13 cellular contexts compared by ENCODE assay signal in the genomic region with DNA sequence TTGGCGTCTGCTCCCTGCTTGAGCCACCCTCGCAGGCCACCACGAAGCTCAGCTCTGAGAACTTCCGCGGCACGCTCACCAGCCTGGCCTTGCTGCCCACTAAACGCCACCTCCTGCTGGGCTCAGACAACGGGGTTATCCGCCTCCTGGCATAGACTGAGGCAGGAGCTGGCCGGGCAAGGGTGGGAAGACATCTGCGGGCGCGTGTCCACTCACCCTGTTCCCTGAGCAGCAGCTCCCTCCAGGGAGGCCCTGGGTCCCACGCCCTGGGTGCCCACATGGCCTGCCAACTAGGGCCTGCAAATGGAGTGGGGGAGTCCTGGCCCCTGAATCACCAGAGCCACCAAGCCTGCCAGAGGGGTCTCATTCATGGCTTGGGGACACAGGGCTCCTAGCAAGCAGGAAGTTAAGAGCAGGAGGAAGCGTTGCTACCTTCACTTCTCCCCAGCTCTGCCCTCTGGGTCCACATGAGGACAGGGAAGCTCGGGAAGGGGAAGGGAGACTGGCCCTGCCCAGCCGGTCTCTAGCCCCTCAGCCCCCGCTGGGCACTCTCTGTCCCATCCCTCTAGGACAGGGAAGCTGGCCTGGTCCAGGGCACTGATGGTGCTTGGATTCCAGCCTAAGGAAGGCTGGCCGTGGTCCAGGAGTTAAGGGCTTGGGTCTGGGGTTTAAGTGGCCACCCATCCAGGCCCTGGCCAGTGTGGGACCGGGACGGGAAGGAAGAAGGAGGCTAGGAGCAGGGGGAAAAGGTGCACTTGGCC. TPM values are rescaled to one million over a fixed set of nuclear protein-coding genes. Genes with fewer than 3 reads are reported as not detected.
DNase-seq lines count a peak whose midpoint lies in the region; ATAC-seq and TF ChIP-seq lines count a peak whose summit lies in the region.
"Had no signal": no experiment of that assay in that cellular context is flagged by ENCODE, and none has a peak within 500 bp of the region (broad histone marks: within the 10 kb centered on the region; RNA-seq: fewer than 3 reads in every experiment).

No MANE protein-coding gene starts in this region.

- H3K4me3 ChIP-seq in RWPE2 (ENCODE audit: severe bottlenecking) = no peak overlapping the region
- H3K4me3 ChIP-seq in heart right ventricle = no peak overlapping the region
- H3K4me3 ChIP-seq in spleen = no peak overlapping the region
- H3K4me3 ChIP-seq: esophagus muscularis mucosa had no signal

- no peak overlapping the region for H3K27ac ChIP-seq in RWPE2 (ENCODE audit: poor library complexity, severe bottlenecking)
- H3K27ac ChIP-seq in heart right ventricle = peak overlapping the region in 3 of 10 donors; percentile 29 to 39 (median 31)
- peak overlapping the region; percentile 0 to 80 (median 67) for H3K27ac ChIP-seq in spleen
- H3K27ac ChIP-seq: esophagus muscularis mucosa had no signal

- DNase-seq in RWPE2 (ENCODE audit: low spot score) = peak; percentile 50
- no peak for DNase-seq in heart right ventricle
- DNase-seq in spleen = no peak
- no peak for DNase-seq in HCEC 1CT
- DNase-seq: activated CD4-positive, CD25-positive, alpha-beta regulatory T cell treated with anti-CD3 and anti-CD28 coated beads, Interleukin-2, amount 50 U/mL, for 72 hours; C1 segment of cervical spinal cord; NCI-H1694; NCI-H524; nephron progenitor cell; stimulated activated naive CD4-positive, alpha-beta T cell; T-cell had no signal

- intact Hi-C loops in heart right ventricle (cut with DNase I) (loop anchor here in 1 of 10 donors (10.0 kb wide), 1 partner anchor 127 kb away; no protein-coding TSS in a partner anchor), spleen (cut with DNase I; ENCODE audit: low total_unique reads) (no loop called here)

- no peak for TF ChIP-seq POLR2A in spleen (IDR thresholded peaks at IDR 0.05)

- H3K36me3 ChIP-seq in RWPE2 (ENCODE audit: low read depth) = no peaks in the 10 kb centered on the region
- H3K36me3 ChIP-seq in heart right ventricle = peaks cover 0 to 55% (median 10%) of the 10 kb centered on the region in 9 donors
- H3K36me3 ChIP-seq in spleen = peaks cover 2 to 59% (median 25%) of the 10 kb centered on the region in 6 donors

- no peaks in the 10 kb centered on the region for H3K9me3 ChIP-seq in RWPE2 (ENCODE audit: severe bottlenecking)
- no peaks in the 10 kb centered on the region for H3K9me3 ChIP-seq in heart right ventricle
- H3K9me3 ChIP-seq in spleen = no peaks in the 10 kb centered on the region
- H3K9me3 ChIP-seq: esophagus muscularis mucosa had no signal

- peaks cover 3% of the 10 kb centered on the region for H3K4me1 ChIP-seq in RWPE2 (ENCODE audit: insufficient read depth, poor library complexity, severe bottlenecking)
- H3K4me1 ChIP-seq in heart right ventricle = peaks cover 9 to 27% (median 19%) of the 10 kb centered on the region in 9 donors
- peaks cover 14 to 59% (median 49%) of the 10 kb centered on the region in 6 donors for H3K4me1 ChIP-seq in spleen

- 84 to 85% methylated on average over 21 of the region's 21 CpGs for WGBS in heart right ventricle, 2 donors
- WGBS in spleen, 5 donors = 82 to 94% (median 86%) methylated on average over 19 to 21 of the region's 21 CpGs

- TF ChIP-seq CTCF in RWPE2 (IDR thresholded peaks at IDR 0.05; ENCODE audit: poor library complexity, severe bottlenecking) = no peak
- TF ChIP-seq CTCF in heart right ventricle (IDR thresholded peaks at IDR 0.05) = no peak
- TF ChIP-seq CTCF in spleen (IDR thresholded peaks at IDR 0.05 in 8 of 11, conservative IDR thresholded peaks at IDR 0.05 in 3 of 11) = no peak

- ATAC-seq in RWPE2 (ENCODE audit: low read depth) (no peak), heart right ventricle (peak in 6 of 8 donors; percentile 13 to 73 (median 34)), HG03571 (IDR thresholded peaks at IDR 0.05; ENCODE audit: unreplicated experiment) (no peak)

- H3K27me3 ChIP-seq in RWPE2 (ENCODE audit: insufficient read depth, poor library complexity, severe bottlenecking) (no peaks in the 10 kb centered on the region), heart right ventricle (no peaks in the 10 kb centered on the region), spleen (replicated peaks in 1 of 7) (no peaks in the 10 kb centered on the region)
- H3K27me3 ChIP-seq: esophagus muscularis mucosa had no signal

RNA-seq across cellular contexts. Expression of a gene that starts 5.0 kb away (rescaled TPM):
- total RNA-seq in heart right ventricle (1 to 10 TPM in 3 of 10 donors, under 1 TPM in 5, not detected in 2; 0.18 to 1.3 (median 0.41) TPM), spleen (1 to 10 TPM; 1.6 to 7.9 (median 5.0) TPM)
- polyA plus RNA-seq in heart right ventricle (1 to 10 TPM; 2.0 to 2.8 TPM), spleen (1 to 10 TPM; 3.5 to 7.0 (median 4.9) TPM)

RNA-seq across cellular contexts. Expression of a gene that starts 13.2 kb away (rescaled TPM):
- 10 to 100 TPM in 4 of 10 donors, 1 to 10 TPM in 6; 7.7 to 16.9 (median 9.2) TPM for total RNA-seq in heart right ventricle
- polyA plus RNA-seq in heart right ventricle = 10 to 100 TPM in 1 of 2 donors, 1 to 10 TPM in 1; 8.5 to 14.9 TPM
- total RNA-seq in spleen = 10 to 100 TPM; 38.2 to 74.7 (median 54.7) TPM
- polyA plus RNA-seq in spleen = 10 to 100 TPM; 16.2 to 41.3 (median 29.3) TPM

RNA-seq across cellular contexts. Expression of a gene that starts 24.1 kb away (rescaled TPM):
- total RNA-seq in heart right ventricle = 100 to 1,000 TPM in 4 of 10 donors, 10 to 100 TPM in 6; 26.2 to 185 (median 89.1) TPM
- 100 to 1,000 TPM; 181 to 247 TPM for polyA plus RNA-seq in heart right ventricle
- 100 to 1,000 TPM in 5 of 7 donors, 10 to 100 TPM in 2; 79.8 to 361 (median 192) TPM for total RNA-seq in spleen
- polyA plus RNA-seq in spleen = 100 to 1,000 TPM in 1 of 3 donors, 10 to 100 TPM in 2; 53.5 to 132 (median 99.5) TPM

RNA-seq across cellular contexts. Expression of a gene that starts 27.5 kb away (rescaled TPM):
- total RNA-seq in heart right ventricle = 1 to 10 TPM in 9 of 10 donors, under 1 TPM in 1; 0.96 to 6.0 (median 1.9) TPM
- 1 to 10 TPM; 1.6 to 3.2 TPM for polyA plus RNA-seq in heart right ventricle
- total RNA-seq in spleen = 1 to 10 TPM; 1.7 to 5.4 (median 3.1) TPM
- polyA plus RNA-seq in spleen = under 1 TPM; 0.26 to 0.67 (median 0.28) TPM

RNA-seq across cellular contexts. Expression of a gene that starts 53.0 kb away (rescaled TPM):
- 100 to 1,000 TPM; 137 to 205 (median 179) TPM for total RNA-seq in heart right ventricle
- 100 to 1,000 TPM in 1 of 2 donors, 10 to 100 TPM in 1; 79.1 to 107 TPM for polyA plus RNA-seq in heart right ventricle
- total RNA-seq in spleen = 100 to 1,000 TPM; 210 to 320 (median 268) TPM
- 10 to 100 TPM; 67.2 to 91.8 (median 74.8) TPM for polyA plus RNA-seq in spleen

Comparison
In these comparisons a context has a peak if more than half of its experiments do, and no peak if none do; other contexts are left out.
1. ATAC-seq: peak in heart right ventricle (6 of 8); none in RWPE2 (single experiment) and HG03571 (single experiment).